ENCODE assay signal across 8 cellular contexts in the genomic region with DNA sequence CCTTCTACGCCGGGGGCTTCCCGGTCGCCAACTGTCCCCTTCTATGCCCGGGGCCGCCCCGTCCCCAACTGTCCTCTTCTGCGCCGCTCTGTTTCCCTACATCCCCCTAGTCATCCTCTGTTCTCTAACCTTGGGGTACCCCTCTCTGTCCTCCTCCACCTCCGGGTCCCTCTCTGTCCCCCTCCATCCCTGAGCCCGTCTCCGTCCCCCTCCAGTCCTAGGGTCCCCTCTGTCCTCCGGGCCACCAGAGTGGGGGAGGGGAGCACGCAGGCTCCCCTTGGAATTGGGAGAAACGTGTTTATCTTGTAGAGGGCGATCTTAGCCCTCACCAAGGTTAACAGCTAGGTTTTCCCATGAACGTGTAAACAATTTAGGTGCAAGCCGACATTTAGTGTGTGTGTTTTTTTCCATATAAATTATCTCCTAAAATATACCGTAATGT. TPM values are rescaled to one million over a fixed set of nuclear protein-coding genes. Genes with fewer than 3 reads are reported as not detected.
DNase-seq lines count a peak whose midpoint lies in the region; ATAC-seq, FAIRE-seq and TF ChIP-seq lines count a peak whose summit lies in the region.

No MANE protein-coding gene starts in this region.

- H3K4me1 ChIP-seq in BE2C (peaks cover 5% of the 10 kb centered on the region; the same call in 1 of the 2 replicates), GM12878 (ENCODE audit: control insufficient read depth, insufficient read depth, low read length) (peaks cover 17% of the 10 kb centered on the region), smooth muscle cell (ENCODE audit: low read depth) (peaks cover 7% of the 10 kb centered on the region)

- no peaks in the 10 kb centered on the region for H4K20me1 ChIP-seq in GM12878 (ENCODE audit: control insufficient read depth, insufficient read depth)
- H4K20me1 ChIP-seq in smooth muscle cell (ENCODE audit: low read depth) = peaks cover 41% of the 10 kb centered on the region

- peaks cover 26 to 35% (median 27%) of the 10 kb centered on the region in 3 donors for H3K36me3 Mint-ChIP-seq in immature natural killer cell

- H3K27me3 Mint-ChIP-seq in immature natural killer cell (ENCODE audit: low read depth in 3 of 3) = peaks cover 49 to 55% (median 52%) of the 10 kb centered on the region in 3 donors

- ATAC-seq in GM21447 (IDR thresholded peaks at IDR 0.05; ENCODE audit: unreplicated experiment) = peak; percentile 5
- ATAC-seq in GM12878 = no peak; the same call in 2 of the 3 replicates

- peaks cover 30 to 33% of the 10 kb centered on the region in 2 donors for H3K4me1 Mint-ChIP-seq in immature natural killer cell

- TF ChIP-seq EP300 in GM12878 (IDR thresholded peaks at IDR 0.05; ENCODE audit: borderline replicate concordance in 1 of 2, control insufficient read depth in 1 of 2, low read depth in 2 of 2, low read length in 2 of 2) = 0 out of 4 replicates have a peak, but pooled peaks of 1 of the 2 experiments have one; percentile 2

- BruUV-seq in GM12878 (replicated peaks; lab: Mats Ljungman, UMichigan) = no TSS peak

- H3K27me3 ChIP-seq in BE2C (no peaks in the 10 kb centered on the region), GM12878 (replicated peaks in 1 of 2; ENCODE audit: control insufficient read depth in 2 of 2, insufficient read depth in 2 of 2, low read length in 1 of 2) (no peaks in the 10 kb centered on the region), smooth muscle cell (ENCODE audit: low read depth) (no peaks in the 10 kb centered on the region)

- H3K4me3 Mint-ChIP-seq in immature natural killer cell = peak overlapping the region; percentile 90 to 97 (median 94)

- peaks cover 35% of the 10 kb centered on the region for H3K36me3 ChIP-seq in BE2C
- peaks cover 8 to 13% of the 10 kb centered on the region in 2 experiments for H3K36me3 ChIP-seq in GM12878 (ENCODE audit: control insufficient read depth in 2 of 2, insufficient read depth in 2 of 2, low read length in 1 of 2)
- H3K36me3 ChIP-seq in smooth muscle cell (ENCODE audit: low read depth) = no peaks in the 10 kb centered on the region

- WGBS in GM12878 (ENCODE audit: insufficient coverage, insufficient replicate concordance, low lambda C conversion rate, missing lambda C conversion rate) = 11% methylated on average over 11 of the region's 19 CpGs
- 2% methylated on average over 10 of the region's 19 CpGs for WGBS in smooth muscle cell (ENCODE audit: low lambda C conversion rate)

- CTCF ChIA-PET in GM12878 (lab: Yijun Ruan, JAX) = interaction anchor here (0.7 to 1.5 kb wide), 4 partner anchors 15 to 116 kb away, joined by 3 to 6 read pairs (median 3); no protein-coding TSS in a partner anchor

- TF ChIP-seq RAD21 in GM12878 (IDR thresholded peaks at IDR 0.05; ENCODE audit: insufficient read depth, low read depth, low read length) = 0 out of 2 replicates have a peak, but pooled peaks have one; percentile 13

- TF ChIP-seq POLR2A in GM12878 (IDR thresholded peaks at IDR 0.05; ENCODE audit: low read depth, low read length) = peak; percentile 75

- TF ChIP-seq CTCF in BE2C (IDR thresholded peaks at IDR 0.05; ENCODE audit: low read depth, low read length) (no peak; the same call in 1 of the 2 replicates), GM12878 (IDR thresholded peaks at IDR 0.05 in 2 of 3, conservative IDR thresholded peaks at IDR 0.05 in 1 of 3; ENCODE audit: control insufficient read depth in 2 of 3, extremely low read depth in 1 of 3, insufficient read depth in 1 of 3, low read depth in 3 of 3, low read length in 3 of 3) (no peak), smooth muscle cell (IDR thresholded peaks at IDR 0.05; ENCODE audit: borderline replicate concordance, insufficient read depth, poor library complexity, severe bottlenecking) (no peak)

- H3K27ac Mint-ChIP-seq in immature natural killer cell = peak overlapping the region; percentile 96 to 99 (median 98)

- H3K4me3 ChIP-seq in BE2C (ENCODE audit: low read depth, low read length) = peak overlapping the region; percentile 70
- peak overlapping the region; percentile 78 for H3K4me3 ChIP-seq in GM12878
- H3K4me3 ChIP-seq in smooth muscle cell = peak overlapping the region; percentile 64

- RAD21 ChIA-PET in GM12878 (lab: Charles Lee; ENCODE audit: unreplicated experiment) = interaction anchor here (0.6 to 6.3 kb wide), 19 partner anchors 11 to 116 kb away, joined by 3 to 98 read pairs (median 11); no protein-coding TSS in a partner anchor

- H3K9me3 Mint-ChIP-seq in immature natural killer cell = peaks cover 0 to 3% (median 0%) of the 10 kb centered on the region in 6 donors

- H2AFZ ChIP-seq in GM12878 (ENCODE audit: control insufficient read depth, low read depth, low read length) = no peak overlapping the region; the same call in 1 of the 2 replicates
- H2AFZ ChIP-seq in smooth muscle cell (ENCODE audit: low read depth) = no peak overlapping the region

- in situ Hi-C loops in GM12878 (cut with MboI) = no loop called here

- H3K9me3 ChIP-seq in BE2C (no peaks in the 10 kb centered on the region), GM12878 (replicated peaks; ENCODE audit: control insufficient read depth, insufficient read depth, low read length) (no peaks in the 10 kb centered on the region; the same call in 2 of the 3 replicates), smooth muscle cell (replicated peaks; ENCODE audit: low read depth) (no peaks in the 10 kb centered on the region)

- H3K27ac ChIP-seq in GM12878 (ENCODE audit: control insufficient read depth, insufficient read depth) (peak overlapping the region; percentile 96), smooth muscle cell (ENCODE audit: low read depth) (peak overlapping the region; percentile 99)

- POLR2A ChIA-PET in GM12878 (lab: Charles Lee) = interaction anchor here (0.8 to 4.8 kb wide), 20 partner anchors 10 to 228 kb away, joined by 3 to 54 read pairs (median 6); no protein-coding TSS in a partner anchor

- peak; percentile 67 for DNase-seq in BE2C
- peak; percentile 73 for DNase-seq in OCI-M1 (lab: John Stamatoyannopoulos, UW)
- no peak for DNase-seq in GM12878 (ENCODE audit: low read depth, low spot score)
- peak in 1 of 3 donors; percentile 47 for DNase-seq in immature natural killer cell
- DNase-seq in smooth muscle cell (lab: John Stamatoyannopoulos, UW; ENCODE audit: unreplicated experiment) = no peak
- DNase-seq in GM03348 (ENCODE audit: low spot score) = no peak
- no peak for DNase-seq in AG08396 (ENCODE audit: low spot score)

- peaks cover 50% of the 10 kb centered on the region for H3F3A ChIP-seq in smooth muscle cell (ENCODE audit: low read depth)

- peak overlapping the region; percentile 81 for H3K9ac ChIP-seq in GM12878 (ENCODE audit: control insufficient read depth, insufficient read depth, low read length)
- peak overlapping the region; percentile 99 for H3K9ac ChIP-seq in smooth muscle cell (ENCODE audit: low read depth)

- H3K79me2 ChIP-seq in GM12878 (ENCODE audit: control insufficient read depth, insufficient read depth, low read length) (peaks cover 45% of the 10 kb centered on the region), smooth muscle cell (ENCODE audit: low read depth) (peaks cover 45% of the 10 kb centered on the region)

- intact Hi-C loops in GM12878 (cut with micrococcal nuclease; ENCODE audit: unreplicated experiment) = loop anchor here (1.0 to 10.0 kb wide), 9 partner anchors 20 to 869 kb away; no protein-coding TSS in a partner anchor

- SMC1A ChIA-PET in GM12878 (lab: Charles Lee; ENCODE audit: uncharacterized antibody, unreplicated experiment) = interaction anchor here (0.8 to 6.8 kb wide), 12 partner anchors 15 to 116 kb away, joined by 3 to 73 read pairs (median 18); no protein-coding TSS in a partner anchor

- H3K4me2 ChIP-seq in GM12878 (ENCODE audit: control insufficient read depth, insufficient read depth) (peak overlapping the region; percentile 87), smooth muscle cell (peak overlapping the region; percentile 91)

- FAIRE-seq in GM12878 (lab: Jason Lieb, UNC) = no peak

TF ChIP-seq in GM12878, 131 proteins besides CTCF, POLR2A, EP300 and RAD21 (continues in another document):
- no peak for TF ChIP-seq NR2F1 (conservative IDR thresholded peaks at IDR 0.05)
- TF ChIP-seq, protein P1, sequence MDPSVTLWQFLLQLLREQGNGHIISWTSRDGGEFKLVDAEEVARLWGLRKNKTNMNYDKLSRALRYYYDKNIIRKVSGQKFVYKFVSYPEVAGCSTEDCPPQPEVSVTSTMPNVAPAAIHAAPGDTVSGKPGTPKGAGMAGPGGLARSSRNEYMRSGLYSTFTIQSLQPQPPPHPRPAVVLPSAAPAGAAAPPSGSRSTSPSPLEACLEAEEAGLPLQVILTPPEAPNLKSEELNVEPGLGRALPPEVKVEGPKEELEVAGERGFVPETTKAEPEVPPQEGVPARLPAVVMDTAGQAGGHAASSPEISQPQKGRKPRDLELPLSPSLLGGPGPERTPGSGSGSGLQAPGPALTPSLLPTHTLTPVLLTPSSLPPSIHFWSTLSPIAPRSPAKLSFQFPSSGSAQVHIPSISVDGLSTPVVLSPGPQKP (IDR thresholded peaks at IDR 0.05; ENCODE audit: low read depth, low read length) = no peak

RNA-seq across cellular contexts. Expression of gene KLF6, which starts 0.9 kb away (rescaled TPM):
- polyA plus RNA-seq in BE2C (2012; ENCODE audit: insufficient read depth, insufficient read length, low read depth) = 56.1 TPM
- total RNA-seq in GM12878 (2013; cell fraction: nucleolus; rRNA removed) = 102 and 109 TPM in 2 replicates
- total RNA-seq in GM12878 (2014; rRNA removed) (17.6 and 19.9 TPM in 2 replicates), GM12878 (2014; rRNA removed; fragmentation: Illumina TruSeq; extraction: Trizol) (16.1 and 16.2 TPM in 2 replicates), GM12878 (2021) (42.1 and 47.3 TPM in 2 replicates), smooth muscle cell (171 and 198 TPM in 2 replicates)
- polyA plus RNA-seq in GM12878 (2011; ENCODE audit: low read depth) = 25.2 TPM
- polyA plus RNA-seq in GM12878 (2011; rRNA removed) (31.5 and 32.0 TPM in 2 replicates), GM12878 (2014; fragmentation: Illumina TruSeq; extraction: Trizol) (21.6 and 26.4 TPM in 2 replicates), GM12878 (2014; fragmentation: Nextera tagmentation; extraction: Ambion mirVana) (10 to 100 TPM in 1 of 2 experiments, 1 to 10 TPM in 1; 7.4 to 15.4 TPM), GM12878 (2014; rRNA removed) (20.2 and 25.4 TPM in 2 replicates), GM12878 (2016; fragmentation: Nextera tagmentation; extraction: Ambion mirVana) (10 to 100 TPM; 48.6 to 54.1 TPM), immature natural killer cell (100 to 1,000 TPM; 343 to 423 (median 353) TPM), smooth muscle cell (519 and 728 TPM in 2 replicates)
- polyA plus RNA-seq in GM12878 (2011; cell fraction: cytosol; rRNA removed) = 29.9 and 31.3 TPM in 2 replicates
- 60.5 and 74.6 TPM in 2 replicates for polyA plus RNA-seq in GM12878 (2011; cell fraction: nucleus; rRNA removed)
- 49.8 and 49.9 TPM in 2 replicates for polyA plus RNA-seq in GM12878 (2012)
- polyA minus RNA-seq in GM12878 (2011; rRNA and poly(A)+ RNA removed) = 78.3 and 96.8 TPM in 2 replicates
- 15.2 and 23.9 TPM in 2 replicates for polyA minus RNA-seq in GM12878 (2011; cell fraction: cytosol; rRNA and poly(A)+ RNA removed)
- 201 and 273 TPM in 2 replicates for polyA minus RNA-seq in GM12878 (2011; cell fraction: nucleus; rRNA and poly(A)+ RNA removed)

Comparison
In these comparisons a context has a peak if more than half of its experiments do, and no peak if none do; other contexts are left out.
1. DNase-seq: peak in BE2C (single experiment) and OCI-M1 (single experiment); none in GM12878 (single experiment), smooth muscle cell (single experiment), GM03348 (single experiment) and AG08396 (single experiment).
2. Peak in every context shown above with its lines, with median percentiles within 50 percentile points of each other: H3K4me3 ChIP-seq.